1 cellular context compared by ENCODE assay signal in the genomic region with DNA sequence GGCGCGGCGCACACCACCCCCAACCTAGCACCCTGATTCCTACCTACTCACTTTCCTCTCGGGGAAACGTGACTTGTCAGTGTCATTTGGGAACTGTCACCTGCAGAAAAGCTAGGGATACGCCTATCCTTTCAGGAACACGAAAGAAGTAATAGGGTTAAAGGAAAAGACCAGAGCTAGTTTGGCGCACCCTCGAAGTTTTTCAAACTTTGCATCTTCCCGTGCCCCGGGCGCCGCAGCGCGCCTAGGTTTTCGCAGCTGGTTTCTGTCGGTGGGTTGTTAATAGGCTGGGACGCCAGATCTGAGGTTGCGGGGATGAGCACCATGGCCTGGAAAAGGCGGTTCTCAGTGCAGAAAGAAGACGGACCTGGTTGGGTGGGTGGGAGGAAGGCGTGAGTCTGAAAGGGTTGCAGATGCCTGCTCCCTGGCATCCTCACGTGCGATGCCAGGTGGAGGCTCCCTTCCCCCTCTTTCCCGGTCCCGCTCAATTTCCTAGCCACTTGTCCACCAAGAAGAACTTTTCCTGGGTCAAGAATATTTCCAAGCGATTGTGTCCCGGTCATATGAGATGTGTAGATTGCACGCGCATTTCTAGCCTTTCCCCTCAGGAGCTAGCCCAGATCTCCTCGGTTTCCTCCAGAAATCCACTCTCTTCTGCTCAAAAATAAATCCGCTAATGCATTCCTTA.
TF ChIP-seq lines count a peak whose summit lies in the region.

No MANE protein-coding gene starts in this region.

TF ChIP-seq in H1, 55 proteins besides CTCF, POLR2A, EP300 and RAD21:
- TF ChIP-seq RNF2 (IDR thresholded peaks at IDR 0.05; ENCODE audit: borderline replicate concordance, low read depth, low read length, missing control alignments, poor library complexity, severe bottlenecking) (peak; percentile 15), TAF1 (IDR thresholded peaks at IDR 0.05; ENCODE audit: low read depth, low read length) (no peak), E2F6 (IDR thresholded peaks at IDR 0.05) (peak; percentile 94), BACH1 (IDR thresholded peaks at IDR 0.05; ENCODE audit: low read length) (no peak), CBX5 (IDR thresholded peaks at IDR 0.05; ENCODE audit: low read depth, low read length) (no peak), MAX (IDR thresholded peaks at IDR 0.05) (peak; percentile 87), SUZ12 (IDR thresholded peaks at IDR 0.05; ENCODE audit: low read length) (peak; percentile 69), EZH2 (IDR thresholded peaks at IDR 0.05; ENCODE audit: low read depth, low read length, severe bottlenecking) (peak; percentile 69), BRCA1 (IDR thresholded peaks at IDR 0.05; ENCODE audit: low read depth, low read length) (no peak), GTF2F1 (IDR thresholded peaks at IDR 0.05; ENCODE audit: borderline replicate concordance, low read depth, low read length) (no peak), SIN3A (conservative IDR thresholded peaks at IDR 0.05 in 1 of 2, IDR thresholded peaks at IDR 0.05 in 1 of 2; ENCODE audit: low read depth in 1 of 2, low read length in 2 of 2) (0 out of 4 replicates have a peak, but pooled peaks have one; percentile 25)
TF ChIP-seq in H1: peak in this region for 6.
